In the genomic region with DNA sequence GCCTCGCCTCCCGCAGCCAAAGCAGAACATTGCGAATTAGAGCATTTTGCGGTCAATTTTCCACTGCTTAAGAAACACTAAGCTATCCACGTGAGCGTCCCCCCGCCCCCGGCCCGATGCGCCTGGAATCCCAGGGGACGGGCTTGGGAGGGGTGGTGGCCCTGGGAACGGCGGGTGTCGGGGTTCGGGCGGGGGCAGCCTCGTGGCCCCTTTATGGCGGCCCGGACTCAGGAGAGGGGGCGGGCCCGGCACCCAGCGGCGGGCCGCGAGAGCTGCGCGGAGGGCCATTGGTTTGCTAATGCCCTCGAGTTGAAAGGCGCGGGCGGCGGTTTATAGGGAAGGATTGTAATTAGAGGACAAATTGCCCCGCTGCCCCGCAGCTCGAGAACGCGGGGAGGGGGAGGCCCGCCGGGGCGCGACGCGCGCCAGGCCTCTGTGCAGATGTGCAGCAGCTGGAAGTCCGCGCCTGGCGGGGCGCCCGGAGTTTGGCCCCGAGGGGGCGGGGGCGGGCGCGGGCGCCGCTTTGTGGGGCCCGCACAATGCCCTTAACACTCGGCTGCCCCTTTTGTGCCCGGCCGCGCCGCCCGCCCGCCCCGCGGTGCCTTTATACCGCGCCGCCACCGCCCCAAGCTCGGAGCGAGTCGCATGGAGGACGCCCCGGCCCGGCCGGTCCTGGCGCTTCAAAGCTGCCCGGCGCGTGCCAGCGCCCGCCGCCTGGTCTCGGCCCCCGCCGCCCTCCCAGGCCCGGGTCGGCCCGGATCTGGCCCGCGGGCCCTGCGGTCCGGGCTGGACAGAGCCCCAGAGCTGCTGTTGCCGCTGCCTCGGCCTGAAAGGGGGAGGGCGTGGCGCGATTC, we compare ENCODE assay signal across 11 cellular contexts. TPM values are rescaled to one million over a fixed set of nuclear protein-coding genes. Genes with fewer than 3 reads are reported as not detected.
DNase-seq lines count a peak whose midpoint lies in the region; ATAC-seq and TF ChIP-seq lines count a peak whose summit lies in the region.
"Had no signal": no experiment of that assay in that cellular context is flagged by ENCODE, and none has a peak within 500 bp of the region (broad histone marks: within the 10 kb centered on the region; RNA-seq: fewer than 3 reads in every experiment).

No MANE protein-coding gene starts in this region.

- peaks cover 47% of the 10 kb centered on the region for H3K27me3 ChIP-seq in iPS-20b (ENCODE audit: insufficient read depth, low read length)

- H3K36me3 Mint-ChIP-seq in activated CD4-positive, alpha-beta memory T cell treated with anti-CD3 and anti-CD28 coated beads, Interleukin-2, amount 10 ng/mL, durations not matched to agents 7 days and 5 days (ENCODE audit: low read depth) = no peaks in the 10 kb centered on the region
- H3K36me3 Mint-ChIP-seq in activated CD8-positive, alpha-beta memory T cell treated with anti-CD3 and anti-CD28 coated beads, Interleukin-2, amount 10 ng/mL, durations not matched to agents 7 days and 5 days = no peaks in the 10 kb centered on the region
- H3K36me3 Mint-ChIP-seq: activated naive CD8-positive, alpha-beta T cell had no signal

- peaks cover 26% of the 10 kb centered on the region for H3K4me1 Mint-ChIP-seq in activated CD4-positive, alpha-beta memory T cell treated with anti-CD3 and anti-CD28 coated beads, Interleukin-2, amount 10 ng/mL, durations not matched to agents 7 days and 5 days
- peaks cover 16% of the 10 kb centered on the region for H3K4me1 Mint-ChIP-seq in activated CD8-positive, alpha-beta memory T cell treated with anti-CD3 and anti-CD28 coated beads, Interleukin-2, amount 10 ng/mL, durations not matched to agents 7 days and 5 days

- no peak overlapping the region for H3K27ac ChIP-seq in iPS-20b (ENCODE audit: low read length)
- H3K27ac ChIP-seq: uterus had no signal

- ATAC-seq in activated CD8-positive, alpha-beta memory T cell treated with anti-CD3 and anti-CD28 coated beads, Interleukin-2, amount 10 ng/mL, durations not matched to agents 7 days and 5 days = no peak

- H3K4me1 ChIP-seq in iPS-20b (ENCODE audit: insufficient read depth, low read length) = peaks cover 44% of the 10 kb centered on the region

- H3K27me3 Mint-ChIP-seq in activated CD4-positive, alpha-beta memory T cell treated with anti-CD3 and anti-CD28 coated beads, Interleukin-2, amount 10 ng/mL, durations not matched to agents 7 days and 5 days = peaks cover 54% of the 10 kb centered on the region
- peaks cover 62% of the 10 kb centered on the region for H3K27me3 Mint-ChIP-seq in activated CD8-positive, alpha-beta memory T cell treated with anti-CD3 and anti-CD28 coated beads, Interleukin-2, amount 10 ng/mL, durations not matched to agents 7 days and 5 days

- H3K4me3 Mint-ChIP-seq in activated CD4-positive, alpha-beta memory T cell treated with anti-CD3 and anti-CD28 coated beads, Interleukin-2, amount 10 ng/mL, durations not matched to agents 7 days and 5 days = no peak overlapping the region
- H3K4me3 Mint-ChIP-seq in activated CD8-positive, alpha-beta memory T cell treated with anti-CD3 and anti-CD28 coated beads, Interleukin-2, amount 10 ng/mL, durations not matched to agents 7 days and 5 days = no peak overlapping the region

- no peak overlapping the region for H3K27ac Mint-ChIP-seq in activated CD4-positive, alpha-beta memory T cell treated with anti-CD3 and anti-CD28 coated beads, Interleukin-2, amount 10 ng/mL, durations not matched to agents 7 days and 5 days
- no peak overlapping the region for H3K27ac Mint-ChIP-seq in activated CD8-positive, alpha-beta memory T cell treated with anti-CD3 and anti-CD28 coated beads, Interleukin-2, amount 10 ng/mL, durations not matched to agents 7 days and 5 days
- H3K27ac Mint-ChIP-seq: activated naive CD8-positive, alpha-beta T cell had no signal

- peak overlapping the region; percentile 43; the same call in 1 of the 2 replicates for H3K4me3 ChIP-seq in iPS-20b (ENCODE audit: low read length)
- H3K4me3 ChIP-seq: uterus had no signal

- H3K36me3 ChIP-seq in iPS-20b (ENCODE audit: insufficient read depth, low read depth, low read length) = no peaks in the 10 kb centered on the region
- H3K36me3 ChIP-seq: uterus had no signal

- H3K9me3 ChIP-seq in iPS-20b (ENCODE audit: insufficient read depth, low read depth, low read length) = no peaks in the 10 kb centered on the region
- H3K9me3 ChIP-seq: uterus had no signal

- no peaks in the 10 kb centered on the region for H3K9me3 Mint-ChIP-seq in activated CD4-positive, alpha-beta memory T cell treated with anti-CD3 and anti-CD28 coated beads, Interleukin-2, amount 10 ng/mL, durations not matched to agents 7 days and 5 days
- no peaks in the 10 kb centered on the region for H3K9me3 Mint-ChIP-seq in activated CD8-positive, alpha-beta memory T cell treated with anti-CD3 and anti-CD28 coated beads, Interleukin-2, amount 10 ng/mL, durations not matched to agents 7 days and 5 days (ENCODE audit: low read depth)

- no peak for TF ChIP-seq POLR2A in erythroblast (IDR thresholded peaks at IDR 0.05; ENCODE audit: low read length)

- POLR2A ChIA-PET in activated CD4-positive, alpha-beta memory T cell treated with anti-CD3 and anti-CD28 coated beads, Interleukin-2, amount 10 ng/mL, durations not matched to agents 7 days and 5 days (lab: Charles Lee) = interaction anchor here (0.9 to 1.6 kb wide), 2 partner anchors 152 to 181 kb away, joined by 3 to 6 read pairs; a partner anchor contains a TSS

- H3K9ac ChIP-seq in iPS-20b (ENCODE audit: low read depth, low read length) = peak overlapping the region; percentile 88; the same call in 1 of the 2 replicates

- DNase-seq in AG20443 (ENCODE audit: low spot score) = peak; percentile 45
- DNase-seq in NCI-H69 (lab: John Stamatoyannopoulos, UW) = peak; percentile 63
- DNase-seq in activated CD4-positive, alpha-beta memory T cell treated with anti-CD3 and anti-CD28 coated beads, Interleukin-2, amount 10 ng/mL, durations not matched to agents 7 days and 5 days = no peak
- no peak for DNase-seq in erythroblast (lab: John Stamatoyannopoulos, UW)
- DNase-seq in activated CD8-positive, alpha-beta memory T cell treated with anti-CD3 and anti-CD28 coated beads, Interleukin-2, amount 10 ng/mL, durations not matched to agents 7 days and 5 days = no peak
- DNase-seq: NCI-H774; stimulated activated CD4-positive, alpha-beta T cell treated with anti-CD3 and anti-CD28 coated beads, Interleukin-4, amount 100 ng/mL, for 24 hours; uterus had no signal

- CTCF ChIA-PET in activated CD4-positive, alpha-beta memory T cell treated with anti-CD3 and anti-CD28 coated beads, Interleukin-2, amount 10 ng/mL, durations not matched to agents 7 days and 5 days (lab: Charles Lee) = interaction anchor here (1.2 to 1.7 kb wide), 4 partner anchors 32 to 165 kb away, joined by 3 to 4 read pairs (median 3); no protein-coding TSS in a partner anchor
- CTCF ChIA-PET in activated CD8-positive, alpha-beta memory T cell treated with anti-CD3 and anti-CD28 coated beads, Interleukin-2, amount 10 ng/mL, durations not matched to agents 7 days and 5 days (lab: Charles Lee) = interaction anchor here (0.8 to 2.0 kb wide), 8 partner anchors 36 to 198 kb away, joined by 3 to 8 read pairs (median 4); a partner anchor contains a TSS

RNA-seq across cellular contexts. Expression of a gene that starts 1.9 kb away (rescaled TPM):
- not detected for total RNA-seq in activated CD4-positive, alpha-beta memory T cell treated with anti-CD3 and anti-CD28 coated beads, Interleukin-2, amount 10 ng/mL, durations not matched to agents 7 days and 5 days
- not detected for total RNA-seq in activated CD8-positive, alpha-beta memory T cell treated with anti-CD3 and anti-CD28 coated beads, Interleukin-2, amount 10 ng/mL, durations not matched to agents 7 days and 5 days
- total RNA-seq: HT1080, uterus had no signal

RNA-seq across cellular contexts. Expression of a gene that starts 6.3 kb away (rescaled TPM):
- 10 to 100 TPM; 49.8 to 49.9 TPM for total RNA-seq in activated CD4-positive, alpha-beta memory T cell treated with anti-CD3 and anti-CD28 coated beads, Interleukin-2, amount 10 ng/mL, durations not matched to agents 7 days and 5 days
- 10 to 100 TPM; 59.1 to 72.8 TPM for total RNA-seq in activated CD8-positive, alpha-beta memory T cell treated with anti-CD3 and anti-CD28 coated beads, Interleukin-2, amount 10 ng/mL, durations not matched to agents 7 days and 5 days

RNA-seq across cellular contexts. Expression of a gene that starts 18.8 kb away (rescaled TPM):
- total RNA-seq in activated CD4-positive, alpha-beta memory T cell treated with anti-CD3 and anti-CD28 coated beads, Interleukin-2, amount 10 ng/mL, durations not matched to agents 7 days and 5 days = 1 to 10 TPM; 3.9 to 4.4 TPM
- total RNA-seq in activated CD8-positive, alpha-beta memory T cell treated with anti-CD3 and anti-CD28 coated beads, Interleukin-2, amount 10 ng/mL, durations not matched to agents 7 days and 5 days = 1 to 10 TPM; 1.1 to 1.2 TPM

RNA-seq across cellular contexts. Expression of a gene that starts 36.2 kb away (rescaled TPM):
- total RNA-seq in activated CD4-positive, alpha-beta memory T cell treated with anti-CD3 and anti-CD28 coated beads, Interleukin-2, amount 10 ng/mL, durations not matched to agents 7 days and 5 days = 10 to 100 TPM; 12.4 to 16.4 TPM
- total RNA-seq in activated CD8-positive, alpha-beta memory T cell treated with anti-CD3 and anti-CD28 coated beads, Interleukin-2, amount 10 ng/mL, durations not matched to agents 7 days and 5 days = 10 to 100 TPM; 12.4 to 36.7 TPM

RNA-seq across cellular contexts. Expression of a gene that starts 42.7 kb away (rescaled TPM):
- total RNA-seq in activated CD4-positive, alpha-beta memory T cell treated with anti-CD3 and anti-CD28 coated beads, Interleukin-2, amount 10 ng/mL, durations not matched to agents 7 days and 5 days = 100 to 1,000 TPM; 258 to 298 TPM
- 100 to 1,000 TPM; 229 to 287 TPM for total RNA-seq in activated CD8-positive, alpha-beta memory T cell treated with anti-CD3 and anti-CD28 coated beads, Interleukin-2, amount 10 ng/mL, durations not matched to agents 7 days and 5 days

Comparison
In these comparisons a context has a peak if more than half of its experiments do, and no peak if none do; other contexts are left out.
1. DNase-seq: peak in AG20443 (single experiment) and NCI-H69 (single experiment); none in activated CD4-positive, alpha-beta memory T cell treated with anti-CD3 and anti-CD28 coated beads, Interleukin-2, amount 10 ng/mL, durations not matched to agents 7 days and 5 days (single experiment), erythroblast (0 of 2) and activated CD8-positive, alpha-beta memory T cell treated with anti-CD3 and anti-CD28 coated beads, Interleukin-2, amount 10 ng/mL, durations not matched to agents 7 days and 5 days (single experiment).